Comparison of ENCODE assay signal across 24 cellular contexts in the genomic region with DNA sequence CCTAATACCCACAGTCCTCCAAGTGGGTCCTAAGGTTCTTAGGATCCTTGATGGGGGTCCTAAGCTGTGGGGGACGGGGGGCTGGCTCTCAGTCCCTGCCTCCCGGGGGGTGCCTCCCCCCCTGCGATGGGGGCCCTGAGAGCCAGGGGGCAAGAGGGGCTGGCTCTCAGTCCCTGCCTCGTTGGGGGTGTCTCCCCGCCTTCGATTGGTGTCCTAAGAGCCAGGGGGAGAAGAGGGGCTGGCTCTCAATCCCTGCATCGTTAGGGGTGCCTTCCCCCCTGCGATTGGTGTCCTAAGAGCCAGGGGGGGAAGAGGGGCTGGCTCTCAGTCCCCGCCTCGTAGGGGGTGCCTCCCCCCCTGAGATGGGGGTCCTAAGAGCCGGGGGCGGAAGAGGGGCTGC. TPM values are rescaled to one million over a fixed set of nuclear protein-coding genes. Genes with fewer than 3 reads are reported as not detected.
A peak's percentile ranks its signal among the peaks of the same experiment; 100 is the strongest.
DNase-seq lines count a peak whose midpoint lies in the region; ATAC-seq, FAIRE-seq and TF ChIP-seq lines count a peak whose summit lies in the region.
"Had no signal": no experiment of that assay in that cellular context is flagged by ENCODE, and none has a peak within 500 bp of the region (broad histone marks: within the 10 kb centered on the region; RNA-seq: fewer than 3 reads in every experiment).

No MANE protein-coding gene starts in this region.

- H4K20me1 ChIP-seq in H1 (replicated peaks in 1 of 2; ENCODE audit: control insufficient read depth in 1 of 2, insufficient read depth in 2 of 2, low read length in 2 of 2) = no peaks in the 10 kb centered on the region
- H4K20me1 ChIP-seq: BLaER1 treated with 17β-estradiol and CSF1 and Interleukin-3, amounts not matched to agents 10 nM and 100 nM had no signal

- no peak overlapping the region for H3K4ac ChIP-seq in H1 (replicated peaks; ENCODE audit: insufficient read length, low read depth, low read length)
- H3K4ac ChIP-seq in trophoblast cell (ENCODE audit: low read depth, low read length) = no peak overlapping the region

- H3K79me2 ChIP-seq in H1 (ENCODE audit: control insufficient read depth in 1 of 2, insufficient read depth in 2 of 2, low read length in 2 of 2) = no peaks in the 10 kb centered on the region
- peaks cover 2% of the 10 kb centered on the region for H3K79me2 ChIP-seq in trophoblast cell (ENCODE audit: control insufficient read depth, insufficient read depth, low read length, poor library complexity)

- no peak for TF ChIP-seq POLR2A in H1 (IDR thresholded peaks at IDR 0.05; ENCODE audit: control extremely low read depth in 1 of 2, low read depth in 2 of 2, low read length in 2 of 2)

- no peak overlapping the region for H4K5ac ChIP-seq in H1 (ENCODE audit: insufficient read length, low read depth, low read length)

- peak; percentile 4 for DNase-seq in activated effector memory CD4-positive, alpha-beta T cell treated with anti-CD3 and anti-CD28 coated beads, Interleukin-2, amount 50 U/mL, for 16 hours
- DNase-seq in activated effector memory CD4-positive, alpha-beta T cell treated with Interleukin-2 at 50 U/mL for 16 hours = no peak
- DNase-seq in H1 (ENCODE audit: low read depth in 1 of 2, low spot score in 2 of 2) = no peak
- no peak for DNase-seq in trophoblast cell
- DNase-seq in stimulated activated naive CD4-positive, alpha-beta T cell (lab: John Stamatoyannopoulos, UW) = no peak
- DNase-seq: 8988T; ACHN; AML-193; BE2C; CD4-positive, alpha-beta T cell; DMS 273 treated with DMSO at 0.1 percent for 48 hours; DMS53; DMS79 treated with DMSO at 0.1 percent for 48 hours; GF-D8; HFFc6 had no signal

- H4K91ac ChIP-seq in H1 (replicated peaks; ENCODE audit: insufficient read length, low read length) = no peak overlapping the region
- no peak overlapping the region for H4K91ac ChIP-seq in trophoblast cell (ENCODE audit: low read depth, low read length)

- no peak for TF ChIP-seq CTCF in H1 (IDR thresholded peaks at IDR 0.05; ENCODE audit: control extremely low read depth in 1 of 3, insufficient read depth in 1 of 3, low read depth in 1 of 3, low read length in 3 of 3)

- H4K8ac ChIP-seq in H1 (ENCODE audit: extremely low read depth, insufficient read depth, low read length) (peak overlapping the region; percentile 25; the same call in 1 of the 2 replicates), trophoblast cell (ENCODE audit: low read depth, low read length) (no peak overlapping the region)

- FAIRE-seq in H1 (lab: Jason Lieb, UNC) = no peak
- FAIRE-seq: A549, D721Med, GM12891, GM18507, H54 had no signal

- no peak overlapping the region for H3K4me3 ChIP-seq in H1 (ENCODE audit: extremely low read depth in 1 of 4, insufficient read depth in 2 of 4, low read depth in 3 of 4, low read length in 4 of 4)
- no peak overlapping the region for H3K4me3 ChIP-seq in trophoblast cell (ENCODE audit: low read depth, low read length)
- H3K4me3 ChIP-seq: A549; BLaER1 treated with 17β-estradiol and CSF1 and Interleukin-3, amounts not matched to agents 10 nM and 100 nM; GM23338; HAP-1 had no signal

- H3K14ac ChIP-seq in H1 (ENCODE audit: insufficient read length) (no peak overlapping the region), trophoblast cell (ENCODE audit: low read length) (peak overlapping the region; percentile 51)

- no peak overlapping the region for H2BK15ac ChIP-seq in H1 (ENCODE audit: low read length)

- H3K9me3 ChIP-seq in H1 (ENCODE audit: insufficient read depth in 2 of 2, low read depth in 1 of 2, low read length in 1 of 2) (no peaks in the 10 kb centered on the region), trophoblast cell (ENCODE audit: insufficient read depth, low read depth, low read length) (no peaks in the 10 kb centered on the region)
- H3K9me3 ChIP-seq: A549; BE2C; BLaER1 treated with 17β-estradiol and CSF1 and Interleukin-3, amounts not matched to agents 10 nM and 100 nM; HAP-1 had no signal

- H3K27me3 ChIP-seq in H1 (replicated peaks in 1 of 4; ENCODE audit: control insufficient read depth in 3 of 4, extremely low read depth in 1 of 4, insufficient read depth in 3 of 4, low read length in 3 of 4) (no peaks in the 10 kb centered on the region; a peak in 1 of 7 replicates), trophoblast cell (ENCODE audit: insufficient read depth, low read length) (no peaks in the 10 kb centered on the region)
- H3K27me3 ChIP-seq: BE2C; BLaER1 treated with 17β-estradiol and CSF1 and Interleukin-3, amounts not matched to agents 10 nM and 100 nM had no signal

- no peak for TF ChIP-seq RAD21 in H1 (IDR thresholded peaks at IDR 0.05 in 1 of 2, conservative IDR thresholded peaks at IDR 0.05 in 1 of 2; ENCODE audit: low read depth in 2 of 2, low read length in 2 of 2)

- no peak overlapping the region for H2BK20ac ChIP-seq in H1 (ENCODE audit: low read length)

- H2BK12ac ChIP-seq in H1 (ENCODE audit: low read depth, low read length) = no peak overlapping the region
- H2BK12ac ChIP-seq in trophoblast cell (ENCODE audit: low read length) = peak overlapping the region; percentile 40

- no peak overlapping the region for H3K23ac ChIP-seq in H1 (ENCODE audit: insufficient read length)
- no peak overlapping the region for H3K23ac ChIP-seq in trophoblast cell (ENCODE audit: low read length)

- H2AK5ac ChIP-seq in H1 (ENCODE audit: low read depth, low read length) (no peak overlapping the region), trophoblast cell (ENCODE audit: low read length) (no peak overlapping the region)

- H3K18ac ChIP-seq in H1 (ENCODE audit: extremely low read depth, low read length) = no peak overlapping the region
- H3K18ac ChIP-seq in trophoblast cell (ENCODE audit: low read length) = no peak overlapping the region

- H3K4me1 ChIP-seq in H1 (replicated peaks in 1 of 4; ENCODE audit: control insufficient read depth in 3 of 4, insufficient read depth in 4 of 4, low read length in 3 of 4) (no peaks in the 10 kb centered on the region), trophoblast cell (ENCODE audit: control insufficient read depth in 1 of 2, insufficient read depth in 2 of 2, low read length in 2 of 2) (peaks cover 6 to 10% of the 10 kb centered on the region in 2 experiments)
- H3K4me1 ChIP-seq: A549, BE2C, HAP-1 had no signal

- no peak for TF ChIP-seq EP300 in H1 (IDR thresholded peaks at IDR 0.05; ENCODE audit: borderline replicate concordance in 1 of 2, low read depth in 2 of 2, low read length in 2 of 2)

- no peak overlapping the region for H2BK5ac ChIP-seq in H1 (ENCODE audit: low read depth, low read length)
- H2BK5ac ChIP-seq in trophoblast cell (ENCODE audit: low read depth, low read length, poor library complexity) = no peak overlapping the region

- POLR2A ChIA-PET in H1 (lab: Charles Lee; ENCODE audit: partially characterized antibody) = interaction anchor here (0.7 kb wide), 1 partner anchor 274 kb away, joined by 4 read pairs; no protein-coding TSS in a partner anchor

- H3K36me3 ChIP-seq in H1 (ENCODE audit: control insufficient read depth in 2 of 4, insufficient read depth in 4 of 4, low read length in 3 of 4) (peaks cover 0 to 5% (median 2%) of the 10 kb centered on the region in 4 experiments; a peak in 2 of 8 replicates), trophoblast cell (ENCODE audit: control insufficient read depth in 1 of 2, insufficient read depth in 2 of 2, low read length in 2 of 2) (peaks cover 0 to 3% of the 10 kb centered on the region in 2 experiments)
- H3K36me3 ChIP-seq: BE2C, HAP-1 had no signal

- H2BK120ac ChIP-seq in H1 (replicated peaks; ENCODE audit: low read depth, low read length) (no peak overlapping the region), trophoblast cell (ENCODE audit: insufficient read depth, low read length, poor library complexity) (peak overlapping the region; percentile 33)

- H3K79me1 ChIP-seq in H1 (ENCODE audit: low read depth, low read length) (no peaks in the 10 kb centered on the region), trophoblast cell (ENCODE audit: low read length) (peaks cover 5% of the 10 kb centered on the region)

- no peak overlapping the region for H2AFZ ChIP-seq in H1 (ENCODE audit: low read length)
- H2AFZ ChIP-seq in trophoblast cell (ENCODE audit: insufficient read depth, low read length, poor library complexity) = no peak overlapping the region
- H2AFZ ChIP-seq: GM23338 had no signal

- H3K9ac ChIP-seq in H1 (replicated peaks in 1 of 4; ENCODE audit: extremely low read depth in 1 of 4, low read depth in 3 of 4, low read length in 3 of 4) (no peak overlapping the region), trophoblast cell (ENCODE audit: low read length) (no peak overlapping the region)
- H3K9ac ChIP-seq: BLaER1 treated with 17β-estradiol and CSF1 and Interleukin-3, amounts not matched to agents 10 nM and 100 nM had no signal

- H3K4me2 ChIP-seq in H1 (ENCODE audit: insufficient read depth in 1 of 2, low read depth in 2 of 2, low read length in 2 of 2) (no peak overlapping the region), trophoblast cell (ENCODE audit: low read length) (no peak overlapping the region)
- H3K4me2 ChIP-seq: A549; BLaER1 treated with 17β-estradiol and CSF1 and Interleukin-3, amounts not matched to agents 10 nM and 100 nM; GM23338 had no signal

- H4K12ac ChIP-seq in trophoblast cell (ENCODE audit: low read depth, low read length) = no peak overlapping the region

- H3K27ac ChIP-seq in H1 (ENCODE audit: low read depth, low read length) = no peak overlapping the region
- H3K27ac ChIP-seq in trophoblast cell (ENCODE audit: low read depth, low read length) = no peak overlapping the region
- H3K27ac ChIP-seq: A549; BLaER1 treated with 17β-estradiol and CSF1 and Interleukin-3, amounts not matched to agents 10 nM and 100 nM had no signal

- no peak for ATAC-seq in HG03139 (IDR thresholded peaks at IDR 0.05; ENCODE audit: unreplicated experiment)
- ATAC-seq: A549, GM23338 had no signal

- WGBS in H1 (ENCODE audit: extremely low coverage in 1 of 2, insufficient coverage in 1 of 2, insufficient read length in 1 of 2, insufficient replicate concordance in 2 of 2, low coverage in 1 of 2, low lambda C conversion rate in 2 of 2, missing lambda C conversion rate in 1 of 2), 2 experiments = no CpG with 5 or more reads among the region's 12 CpGs
- no CpG with 5 or more reads among the region's 12 CpGs for WGBS in trophoblast cell (ENCODE audit: extremely low coverage, insufficient coverage, insufficient read length)

- no peaks in the 10 kb centered on the region for H3K23me2 ChIP-seq in H1 (ENCODE audit: low read depth, low read length)

- CTCF ChIA-PET in H1 (lab: Charles Lee; ENCODE audit: partially characterized antibody) = no interaction called here

- no peak overlapping the region for H3K56ac ChIP-seq in H1 (replicated peaks; ENCODE audit: insufficient read length, low read depth, low read length)

RNA-seq across cellular contexts. Expression of a gene that starts 37.0 kb away (rescaled TPM):
- 7.4 and 8.7 TPM in 2 replicates for total RNA-seq in H1 (2021; fragmentation: NEBNext Ultra II Directional; extraction: Animal tissue kit (Norgen Biotek cat#: 25700))
- 2.1 and 2.5 TPM in 2 replicates for polyA plus RNA-seq in H1 (2011; rRNA removed)
- polyA plus RNA-seq in H1 (2011; cell fraction: cytosol; rRNA removed) = 2.7 TPM
- 1.4 TPM for polyA plus RNA-seq in H1 (2011; cell fraction: nucleus; rRNA removed)
- polyA plus RNA-seq in H1 (2012, experiment 1 of 2) = 4.1 to 6.2 TPM (median 5.0 TPM) in 4 replicates
- polyA plus RNA-seq in H1 (2012, experiment 2 of 2) = 0.37 TPM
- 6.0 TPM for polyA plus RNA-seq in H1 (2013, experiment 1 of 2)
- 5.6 TPM for polyA plus RNA-seq in H1 (2013, experiment 2 of 2)
- 14.0 and 14.9 TPM in 2 replicates for polyA minus RNA-seq in H1 (2011; rRNA and poly(A)+ RNA removed)
- 7.4 TPM for polyA minus RNA-seq in H1 (2011; cell fraction: cytosol; rRNA and poly(A)+ RNA removed)
- polyA minus RNA-seq in H1 (2011; cell fraction: nucleus; rRNA and poly(A)+ RNA removed) = 4.7 TPM
- polyA plus RNA-seq in trophoblast cell (2013) = 8.9 and 9.3 TPM in 2 replicates

RNA-seq across cellular contexts. Expression of a gene that starts 40.2 kb away (rescaled TPM):
- 2,279 and 2,327 TPM in 2 replicates for total RNA-seq in H1 (2021; fragmentation: NEBNext Ultra II Directional; extraction: Animal tissue kit (Norgen Biotek cat#: 25700))
- polyA plus RNA-seq in H1 (2011; rRNA removed) = 1,570 and 2,245 TPM in 2 replicates
- polyA plus RNA-seq in H1 (2011; cell fraction: cytosol; rRNA removed) = 3,127 TPM
- polyA plus RNA-seq in H1 (2011; cell fraction: nucleus; rRNA removed) = 656 TPM
- 2,057 to 3,095 TPM (median 2,368 TPM) in 4 replicates for polyA plus RNA-seq in H1 (2012, experiment 1 of 2)
- polyA plus RNA-seq in H1 (2012, experiment 2 of 2) = 1,830 TPM
- 2,071 TPM for polyA plus RNA-seq in H1 (2013, experiment 1 of 2)
- 2,093 TPM for polyA plus RNA-seq in H1 (2013, experiment 2 of 2)
- 622 and 832 TPM in 2 replicates for polyA minus RNA-seq in H1 (2011; rRNA and poly(A)+ RNA removed)
- polyA minus RNA-seq in H1 (2011; cell fraction: cytosol; rRNA and poly(A)+ RNA removed) = 706 TPM
- 799 TPM for polyA minus RNA-seq in H1 (2011; cell fraction: nucleus; rRNA and poly(A)+ RNA removed)
- polyA plus RNA-seq in trophoblast cell (2013) = 3,985 and 4,109 TPM in 2 replicates
